In genomic region chr1:28247603-28248272, GRCh38 we compare ENCODE assay signal across 8 cellular contexts. TPM values are rescaled to one million over a fixed set of nuclear protein-coding genes. Genes with fewer than 3 reads are reported as not detected.
DNase-seq lines count a peak whose midpoint lies in the region; ATAC-seq and TF ChIP-seq lines count a peak whose summit lies in the region.

No MANE protein-coding gene starts in this region.

- H3K4me1 Mint-ChIP-seq in natural killer cell treated with Interleukin-12 subunit alpha and Interleukin-12 subunit beta and Interleukin-15 and Interleukin-18, amount 100 ng/mL, for 72 hours (ENCODE audit: low read depth in 2 of 2), result peaks cover 49 to 54% of the 10 kb centered on the region in 2 donors

- H3K9ac ChIP-seq in BLaER1 (peak overlapping the region; percentile 72), MM.1S (ENCODE audit: low read length) (peak overlapping the region; percentile 67)

- H3K9me3 Mint-ChIP-seq in natural killer cell treated with Interleukin-12 subunit alpha and Interleukin-12 subunit beta and Interleukin-15 and Interleukin-18, amount 100 ng/mL, for 72 hours, result no peaks in the 10 kb centered on the region

- H3K9me2 ChIP-seq in MM.1S (replicated peaks; ENCODE audit: insufficient read depth, low read length), result no peaks in the 10 kb centered on the region

- H3K4me3 ChIP-seq in BLaER1 (peak overlapping the region; percentile 72; the same call in 1 of the 2 replicates), MM.1S (ENCODE audit: low read length) (peak overlapping the region; percentile 47)

- H3K4me2 ChIP-seq in BLaER1 (peak overlapping the region; percentile 75), MM.1S (ENCODE audit: low read depth, low read length) (peak overlapping the region; percentile 85)

- no peaks in the 10 kb centered on the region for H3K27me3 Mint-ChIP-seq in natural killer cell treated with Interleukin-12 subunit alpha and Interleukin-12 subunit beta and Interleukin-15 and Interleukin-18, amount 100 ng/mL, for 72 hours

- H2AFZ ChIP-seq in MM.1S (ENCODE audit: low read length), result peak overlapping the region; percentile 83

- H3K27me3 ChIP-seq in BLaER1, result no peaks in the 10 kb centered on the region
- no peaks in the 10 kb centered on the region for H3K27me3 ChIP-seq in MM.1S (replicated peaks; ENCODE audit: insufficient read depth, low read length)

- TF ChIP-seq CTCF in MM.1S (IDR thresholded peaks at IDR 0.05; ENCODE audit: low read length), result no peak

- H3K4me3 Mint-ChIP-seq in natural killer cell treated with Interleukin-12 subunit alpha and Interleukin-12 subunit beta and Interleukin-15 and Interleukin-18, amount 100 ng/mL, for 72 hours, result peak overlapping the region; percentile 90

- no peaks in the 10 kb centered on the region for H3K36me3 Mint-ChIP-seq in natural killer cell treated with Interleukin-12 subunit alpha and Interleukin-12 subunit beta and Interleukin-15 and Interleukin-18, amount 100 ng/mL, for 72 hours

- no peak for DNase-seq in MM.1S
- DNase-seq in natural killer cell treated with Interleukin-12 subunit alpha and Interleukin-12 subunit beta and Interleukin-15 and Interleukin-18, amount 100 ng/mL, for 72 hours (ENCODE audit: low spot score), result no peak
- DNase-seq in COR-L47 (lab: John Stamatoyannopoulos, UW), result no peak
- DNase-seq in NCI-H510A (lab: John Stamatoyannopoulos, UW), result no peak
- DNase-seq in activated gamma-delta T cell treated with Interleukin-2 at 50 U/mL for 16 hours, result no peak

- H3K27ac ChIP-seq in BLaER1 (peak overlapping the region; percentile 82), MM.1S (ENCODE audit: low read length) (peak overlapping the region; percentile 89), cingulate gyrus (ENCODE audit: low read depth, low read length) (peak overlapping the region; percentile 83)

- no peak for ATAC-seq in natural killer cell treated with Interleukin-12 subunit alpha and Interleukin-12 subunit beta and Interleukin-15 and Interleukin-18, amount 100 ng/mL, for 72 hours
- no peak for ATAC-seq in HG02938 (IDR thresholded peaks at IDR 0.05; ENCODE audit: unreplicated experiment)

- H4K20me1 ChIP-seq in BLaER1, result no peaks in the 10 kb centered on the region
- no peaks in the 10 kb centered on the region for H4K20me1 ChIP-seq in MM.1S (ENCODE audit: insufficient read depth, low read length)

- H3K9me3 ChIP-seq in BLaER1 (no peaks in the 10 kb centered on the region), MM.1S (replicated peaks; ENCODE audit: insufficient read depth, low read length) (no peaks in the 10 kb centered on the region)

- H3K4me1 ChIP-seq in BLaER1 (peaks cover 72% of the 10 kb centered on the region), MM.1S (ENCODE audit: low read length) (peaks cover 46% of the 10 kb centered on the region)

- no peaks in the 10 kb centered on the region for H3K79me2 ChIP-seq in MM.1S (ENCODE audit: low read length)

- peak overlapping the region; percentile 90 to 94 for H3K27ac Mint-ChIP-seq in natural killer cell treated with Interleukin-12 subunit alpha and Interleukin-12 subunit beta and Interleukin-15 and Interleukin-18, amount 100 ng/mL, for 72 hours

- no peaks in the 10 kb centered on the region for H3K36me3 ChIP-seq in BLaER1
- H3K36me3 ChIP-seq in MM.1S (replicated peaks; ENCODE audit: insufficient read depth, low read length), result no peaks in the 10 kb centered on the region

- peaks cover 60% of the 10 kb centered on the region for H3F3A ChIP-seq in MM.1S (ENCODE audit: insufficient read depth, low read length)

RNA-seq across cellular contexts. Expression of gene SESN2, which starts 11.6 kb away (rescaled TPM):
- 10 to 100 TPM; 26.4 to 36.1 TPM for total RNA-seq in natural killer cell treated with Interleukin-12 subunit alpha and Interleukin-12 subunit beta and Interleukin-15 and Interleukin-18, amount 100 ng/mL, for 72 hours

RNA-seq across cellular contexts. Expression of gene ATP5IF1, which starts 11.8 kb away (rescaled TPM):
- total RNA-seq in natural killer cell treated with Interleukin-12 subunit alpha and Interleukin-12 subunit beta and Interleukin-15 and Interleukin-18, amount 100 ng/mL, for 72 hours, result 100 to 1,000 TPM; 112 to 125 TPM

RNA-seq across cellular contexts. Expression of gene DNAJC8, which starts 14.9 kb away (rescaled TPM):
- total RNA-seq in natural killer cell treated with Interleukin-12 subunit alpha and Interleukin-12 subunit beta and Interleukin-15 and Interleukin-18, amount 100 ng/mL, for 72 hours, result 100 to 1,000 TPM in 1 of 2 donors, 10 to 100 TPM in 1; 62.8 to 103 TPM
